Comparison of ENCODE assay signal across 25 cellular contexts in genomic region chr1:94666797-94667196, GRCh38.
DNase-seq lines count a peak whose midpoint lies in the region; ATAC-seq, FAIRE-seq and TF ChIP-seq lines count a peak whose summit lies in the region.
"Had no signal": no experiment of that assay in that cellular context is flagged by ENCODE, and none has a peak within 500 bp of the region (broad histone marks: within the 10 kb centered on the region; RNA-seq: fewer than 3 reads in every experiment).

No MANE protein-coding gene starts in this region.

- no peaks in the 10 kb centered on the region for H3K36me3 Mint-ChIP-seq in astrocyte (ENCODE audit: low read depth, unreplicated experiment)
- H3K36me3 Mint-ChIP-seq in endothelial cell (ENCODE audit: low read depth, unreplicated experiment): no peaks in the 10 kb centered on the region

- ATAC-seq in right cardiac atrium: no peak
- ATAC-seq: HepG2, K562 had no signal

- peak; percentile 23 for FAIRE-seq in astrocyte (lab: Jason Lieb, UNC)
- FAIRE-seq in keratinocyte (lab: Jason Lieb, UNC): no peak
- FAIRE-seq: GM12892, HepG2, K562 had no signal

- H3K4me1 Mint-ChIP-seq in astrocyte (ENCODE audit: low read depth, unreplicated experiment) (peaks cover 38% of the 10 kb centered on the region), endothelial cell (ENCODE audit: unreplicated experiment) (peaks cover 16% of the 10 kb centered on the region)

- H2AFZ ChIP-seq in astrocyte (ENCODE audit: low read depth, low read length) (no peak overlapping the region), keratinocyte (ENCODE audit: control insufficient read depth, low read length) (peak overlapping the region; percentile 47)

- TF ChIP-seq CTCF in A673 (conservative IDR thresholded peaks at IDR 0.05; ENCODE audit: low read depth, low read length): no peak
- TF ChIP-seq CTCF in astrocyte (IDR thresholded peaks at IDR 0.05; ENCODE audit: insufficient read depth, low read depth, low read length): no peak
- no peak for TF ChIP-seq CTCF in keratinocyte (optimal IDR thresholded peaks at IDR 0.05 in 1 of 3, IDR thresholded peaks at IDR 0.05 in 1 of 3, conservative IDR thresholded peaks at IDR 0.05 in 1 of 3; ENCODE audit: extremely low read depth in 1 of 3, insufficient read depth in 2 of 3, low read length in 3 of 3)
- no peak for TF ChIP-seq CTCF in endothelial cell (IDR thresholded peaks at IDR 0.05; ENCODE audit: unreplicated experiment)

- H3K27me3 Mint-ChIP-seq in astrocyte (ENCODE audit: low read depth, unreplicated experiment) (no peaks in the 10 kb centered on the region), endothelial cell (ENCODE audit: unreplicated experiment) (no peaks in the 10 kb centered on the region)

- H3K9ac ChIP-seq in HUES6 (ENCODE audit: low read length): no peak overlapping the region
- no peak overlapping the region for H3K9ac ChIP-seq in astrocyte (ENCODE audit: low read length)
- H3K9ac ChIP-seq in keratinocyte (ENCODE audit: control insufficient read depth, extremely low read depth, insufficient read depth, low read length): no peak overlapping the region

- H3K4me1 ChIP-seq in A673 (ENCODE audit: insufficient read depth, low read length, poor library complexity, severe bottlenecking) (peaks cover 14% of the 10 kb centered on the region), HUES6 (ENCODE audit: control insufficient read depth, insufficient read depth, low read length) (peaks cover 51% of the 10 kb centered on the region), astrocyte (ENCODE audit: insufficient read depth, low read length) (peaks cover 11% of the 10 kb centered on the region), keratinocyte (ENCODE audit: control insufficient read depth, extremely low read depth, insufficient read depth, low read length) (no peaks in the 10 kb centered on the region), right cardiac atrium (ENCODE audit: control insufficient read depth, insufficient read depth, low read length) (no peaks in the 10 kb centered on the region)
- H3K4me1 ChIP-seq: Peyer's patch had no signal

- H3K27ac ChIP-seq in A673 (ENCODE audit: low read depth, low read length, poor library complexity, severe bottlenecking): no peak overlapping the region
- peak overlapping the region; percentile 54; the same call in 1 of the 2 replicates for H3K27ac ChIP-seq in HUES6 (ENCODE audit: low read depth, low read length)
- H3K27ac ChIP-seq in astrocyte (ENCODE audit: low read depth, low read length): no peak overlapping the region
- H3K27ac ChIP-seq in keratinocyte (ENCODE audit: control insufficient read depth, insufficient read depth, low read length): no peak overlapping the region
- no peak overlapping the region for H3K27ac ChIP-seq in right cardiac atrium (ENCODE audit: low read length)
- H3K27ac ChIP-seq: Peyer's patch had no signal

- H3K4me3 ChIP-seq in A673 (ENCODE audit: low read depth, low read length, poor library complexity, severe bottlenecking) (no peak overlapping the region), HUES6 (ENCODE audit: low read depth, low read length) (no peak overlapping the region), astrocyte (ENCODE audit: insufficient read depth, low read depth, low read length) (no peak overlapping the region), keratinocyte (ENCODE audit: control insufficient read depth in 2 of 3, extremely low read depth in 1 of 3, insufficient read depth in 2 of 3, low read depth in 1 of 3, low read length in 3 of 3) (no peak overlapping the region), right cardiac atrium (ENCODE audit: low read length) (no peak overlapping the region)
- H3K4me3 ChIP-seq: K562, MG63, Peyer's patch had no signal

- DNase-seq in A673 (ENCODE audit: low spot score) (peak; percentile 78), astrocyte (ENCODE audit: low read depth) (no peak), keratinocyte (ENCODE audit: low read depth, low spot score) (no peak), right cardiac atrium (no peak), endothelial cell (ENCODE audit: low spot score) (no peak), DMS79 treated with DMSO at 0.1 percent for 48 hours (lab: John Stamatoyannopoulos, UW) (no peak)
- DNase-seq: 8988T, Calu3, DND-41, H7, HFFc6, MG63, NCI-H1105 treated with DMSO at 0.1 percent for 48 hours, NCI-H146, NCI-H1930, NCI-H2107, NCI-H446 treated with DMSO at 0.1 percent for 48 hours, NCI-H526, OCI-M1, Peyer's patch, SHP77 treated with DMSO at 0.1 percent for 48 hours had no signal

- POLR2A ChIA-PET in A673 (lab: Charles Lee; ENCODE audit: low non-redundant PET): interaction anchor here (0.6 kb wide), 1 partner anchor 30 kb away, joined by 5 read pairs; no protein-coding TSS in a partner anchor

- no peaks in the 10 kb centered on the region for H3K79me2 ChIP-seq in astrocyte (ENCODE audit: insufficient read depth, low read length)
- H3K79me2 ChIP-seq in keratinocyte (ENCODE audit: control insufficient read depth, insufficient read depth, low read length): no peaks in the 10 kb centered on the region

- no TSS peak for BruUV-seq in A673 (replicated peaks; lab: Mats Ljungman, UMichigan)

- no peaks in the 10 kb centered on the region for H3K9me1 ChIP-seq in keratinocyte (ENCODE audit: control insufficient read depth, extremely low read depth, insufficient read depth, low read length)

- dilution Hi-C loops in keratinocyte (cut with MboI; ENCODE audit: extremely low pct_ligation_motif_present, low sequenced_read_pairs): no loop called here

- intact Hi-C loops in A673 (cut with micrococcal nuclease; ENCODE audit: unreplicated experiment) (no loop called here), right cardiac atrium (cut with DNase I) (loop anchor here in 1 of 4 donors (10.0 kb wide), 1 partner anchor 138 kb away; no protein-coding TSS in a partner anchor)

- H3K4me3 Mint-ChIP-seq in astrocyte (ENCODE audit: unreplicated experiment) (no peak overlapping the region), endothelial cell (ENCODE audit: unreplicated experiment) (no peak overlapping the region)
- H3K4me3 Mint-ChIP-seq: HFFc6 had no signal

- H4K20me1 ChIP-seq in astrocyte (ENCODE audit: insufficient read depth, low read length) (no peaks in the 10 kb centered on the region), keratinocyte (ENCODE audit: control insufficient read depth, extremely low read depth, insufficient read depth, low read length) (no peaks in the 10 kb centered on the region)

- CTCF ChIA-PET in A673 (lab: Charles Lee): no interaction called here

- H3K9me3 Mint-ChIP-seq in astrocyte (ENCODE audit: unreplicated experiment) (no peaks in the 10 kb centered on the region), endothelial cell (ENCODE audit: unreplicated experiment) (no peaks in the 10 kb centered on the region)
- H3K9me3 Mint-ChIP-seq: HFFc6 had no signal

- H3K4me2 ChIP-seq in astrocyte (ENCODE audit: low read length) (no peak overlapping the region), keratinocyte (ENCODE audit: control insufficient read depth, extremely low read depth, insufficient read depth, low read depth, low read length) (no peak overlapping the region)

- no peaks in the 10 kb centered on the region for H3K9me3 ChIP-seq in A673 (ENCODE audit: low read depth, low read length, poor library complexity, severe bottlenecking)
- H3K9me3 ChIP-seq in HUES6 (ENCODE audit: control insufficient read depth, insufficient read depth, low read depth, low read length): peaks cover 10% of the 10 kb centered on the region; the same call in 1 of the 2 replicates
- H3K9me3 ChIP-seq in astrocyte (ENCODE audit: insufficient read depth, low read depth, low read length): no peaks in the 10 kb centered on the region
- no peaks in the 10 kb centered on the region for H3K9me3 ChIP-seq in keratinocyte (ENCODE audit: control insufficient read depth, low read depth, low read length)
- no peaks in the 10 kb centered on the region for H3K9me3 ChIP-seq in right cardiac atrium (ENCODE audit: control insufficient read depth, low read length)
- H3K9me3 ChIP-seq: MG63, Peyer's patch had no signal

- WGBS in right cardiac atrium: 90% methylated on average over 1 of the region's 1 CpG

- H3K36me3 ChIP-seq in A673 (ENCODE audit: insufficient read depth, low read length, poor library complexity, severe bottlenecking) (no peaks in the 10 kb centered on the region), HUES6 (ENCODE audit: control insufficient read depth, insufficient read depth, low read length) (0 out of 2 replicates have a peak, but pooled peaks cover 3% of the 10 kb centered on the region), astrocyte (ENCODE audit: insufficient read depth, low read length) (no peaks in the 10 kb centered on the region), keratinocyte (ENCODE audit: control insufficient read depth in 2 of 2, extremely low read depth in 1 of 2, insufficient read depth in 2 of 2, low read length in 2 of 2) (no peaks in the 10 kb centered on the region)
- H3K36me3 ChIP-seq: MG63, Peyer's patch had no signal

- H3K27ac Mint-ChIP-seq in astrocyte (ENCODE audit: unreplicated experiment) (no peak overlapping the region), endothelial cell (ENCODE audit: unreplicated experiment) (no peak overlapping the region)

- H3K27me3 ChIP-seq in A673 (replicated peaks; ENCODE audit: insufficient read depth, low read depth, low read length, poor library complexity) (no peaks in the 10 kb centered on the region), HUES6 (ENCODE audit: control insufficient read depth, insufficient read depth, low read length) (no peaks in the 10 kb centered on the region), astrocyte (ENCODE audit: insufficient read depth, low read length) (no peaks in the 10 kb centered on the region), keratinocyte (ENCODE audit: control insufficient read depth, extremely low read depth, insufficient read depth, low read length) (no peaks in the 10 kb centered on the region), right cardiac atrium (ENCODE audit: control insufficient read depth, insufficient read depth) (no peaks in the 10 kb centered on the region)
- H3K27me3 ChIP-seq: MG63, Peyer's patch had no signal
